ENCODE assay signal across 8 cellular contexts in the genomic region with DNA sequence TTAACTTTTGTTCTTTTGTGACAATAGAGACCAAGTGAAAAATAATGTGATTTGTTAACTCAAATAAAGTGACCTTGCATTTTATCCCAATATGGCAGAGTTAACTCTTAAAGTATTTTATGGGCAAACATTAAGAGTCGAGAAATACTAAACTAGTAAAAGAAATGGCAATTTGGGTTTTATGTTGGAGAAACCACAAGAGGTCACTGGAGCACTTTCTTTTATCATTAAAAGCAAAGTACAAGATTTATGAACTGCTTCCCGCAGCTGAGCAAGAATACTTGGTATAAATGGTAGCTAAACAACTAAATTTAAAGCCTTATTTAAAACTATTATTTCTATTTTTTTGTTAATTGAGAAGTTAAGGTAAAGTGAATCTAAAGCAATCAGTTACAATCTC. TPM values are rescaled to one million over a fixed set of nuclear protein-coding genes. Genes with fewer than 3 reads are reported as not detected.
DNase-seq lines count a peak whose midpoint lies in the region; ATAC-seq and TF ChIP-seq lines count a peak whose summit lies in the region.

No MANE protein-coding gene starts in this region.

- H3K36me3 ChIP-seq in transverse colon = no peaks in the 10 kb centered on the region

- ATAC-seq in HG03342 (IDR thresholded peaks at IDR 0.05; ENCODE audit: unreplicated experiment) = no peak

- TF ChIP-seq CTCF in RWPE1 (conservative IDR thresholded peaks at IDR 0.05; ENCODE audit: low read depth) = peak; percentile 50
- peak in 4 of 5 experiments; percentile 26 to 42 (median 34) for TF ChIP-seq CTCF in transverse colon (IDR thresholded peaks at IDR 0.05)

- no peak for TF ChIP-seq POLR2A in transverse colon (IDR thresholded peaks at IDR 0.05)

- intact Hi-C loops in transverse colon (cut with DNase I; ENCODE audit: low total_unique reads) = loop anchor here (5.0 kb wide), 1 partner anchor 144 kb away; no protein-coding TSS in a partner anchor

- H3K27me3 ChIP-seq in transverse colon = no peaks in the 10 kb centered on the region

- no peak overlapping the region for H3K27ac ChIP-seq in RWPE1
- no peak overlapping the region for H3K27ac ChIP-seq in transverse colon

- no peak overlapping the region for H3K4me3 ChIP-seq in transverse colon

- DNase-seq in NOMO-1 treated with DMSO at 0.1 percent for 48 hours (lab: John Stamatoyannopoulos, UW; ENCODE audit: unreplicated experiment) (peak; percentile 38), NOMO-1 treated with dmso at 0.1 percent for 144 hours (lab: John Stamatoyannopoulos, UW; ENCODE audit: unreplicated experiment) (no peak), RWPE1 (ENCODE audit: low spot score) (no peak), globus pallidus (ENCODE audit: low spot score) (peak; percentile 42), transverse colon (no peak), GDM1 (lab: John Stamatoyannopoulos, UW) (no peak), HuH-7.5 (ENCODE audit: low spot score) (no peak)

- 5 to 27% methylated on average over 2 of the region's 2 CpGs for WGBS in transverse colon (ENCODE audit: low coverage in 1 of 2), 2 donors

- no peaks in the 10 kb centered on the region for H3K9me3 ChIP-seq in transverse colon

- H3K4me1 ChIP-seq in transverse colon = no peaks in the 10 kb centered on the region

- in situ Hi-C loops in transverse colon (cut with MboI; ENCODE audit: low pct_ligation_motif_present in 1 of 4, low pct_unique_long_range_greater_than_20kb in 1 of 4, low sequenced_read_pairs in 3 of 4) = loop anchor here in 3 of 4 donors (10.0 kb wide), 1 partner anchor 146 kb away; no protein-coding TSS in a partner anchor

- CTCF ChIA-PET in RWPE1 (lab: Yijun Ruan, JAX) = interaction anchor here (0.7 to 1.7 kb wide), 2 partner anchors 20 to 142 kb away, joined by 3 to 14 read pairs; no protein-coding TSS in a partner anchor

- POLR2A ChIA-PET in RWPE1 (lab: Yijun Ruan, JAX; ENCODE audit: low non-redundant PET) = no interaction called here

- TF ChIP-seq EP300 in transverse colon (IDR thresholded peaks at IDR 0.05; ENCODE audit: low read depth) = no peak

RNA-seq across cellular contexts. Expression of a gene that starts 33.5 kb away (rescaled TPM):
- 10 to 100 TPM in 3 of 4 donors, 1 to 10 TPM in 1; 5.2 to 27.6 (median 19.0) TPM for total RNA-seq in transverse colon

Comparison
In these comparisons a context has a peak if more than half of its experiments do, and no peak if none do; other contexts are left out.
1. DNase-seq: peak in NOMO-1 treated with DMSO at 0.1 percent for 48 hours (single experiment) and globus pallidus (single experiment); none in NOMO-1 treated with dmso at 0.1 percent for 144 hours (single experiment), RWPE1 (single experiment), transverse colon (single experiment), GDM1 (single experiment) and HuH-7.5 (single experiment).